Comparison of ENCODE assay signal across 24 cellular contexts in the genomic region with DNA sequence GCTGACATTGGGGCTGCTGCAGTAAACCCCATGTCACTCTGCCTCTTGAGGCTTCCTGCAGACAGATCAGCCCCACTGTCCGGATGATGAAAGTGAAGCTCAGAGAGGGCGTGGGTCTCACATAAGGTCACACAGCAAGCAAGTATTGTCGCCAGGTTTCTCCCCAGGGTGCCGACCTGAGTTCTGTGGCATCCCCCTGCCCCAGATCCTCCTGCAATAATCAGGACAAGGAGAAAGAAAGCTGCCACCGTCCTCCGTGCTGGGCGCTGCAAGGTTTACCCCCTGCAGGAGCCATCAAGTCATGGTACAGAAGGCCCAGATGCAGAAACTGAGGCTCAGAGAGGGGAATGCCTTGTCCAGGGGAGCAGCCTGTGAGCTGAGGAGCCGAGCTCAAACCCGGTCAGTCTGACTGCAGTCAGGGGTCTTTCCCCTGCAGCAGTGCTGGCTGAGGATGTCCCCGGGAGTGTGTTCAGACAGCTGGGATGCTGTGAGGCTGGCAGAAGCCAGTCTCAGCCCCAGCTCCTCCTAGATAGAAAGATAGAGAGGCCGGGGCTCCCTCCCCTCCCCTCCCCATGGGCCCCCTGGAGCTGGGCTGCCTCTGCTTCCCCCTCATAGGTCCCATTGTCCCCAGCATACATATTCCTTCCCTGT. TPM values are rescaled to one million over a fixed set of nuclear protein-coding genes. Genes with fewer than 3 reads are reported as not detected.
DNase-seq lines count a peak whose midpoint lies in the region; ATAC-seq and TF ChIP-seq lines count a peak whose summit lies in the region.
"Had no signal": no experiment of that assay in that cellular context is flagged by ENCODE, and none has a peak within 500 bp of the region (broad histone marks: within the 10 kb centered on the region; RNA-seq: fewer than 3 reads in every experiment).

No MANE protein-coding gene starts in this region.

- H3K36me3 Mint-ChIP-seq in H9 (ENCODE audit: insufficient read depth in 1 of 3, low read depth in 3 of 3), result no peaks in the 10 kb centered on the region
- no peaks in the 10 kb centered on the region for H3K36me3 Mint-ChIP-seq in activated naive CD4-positive, alpha-beta T cell treated with anti-CD3 and anti-CD28 coated beads, Interleukin-2, amount 50 U/mL, for 72 hours

- H2BK120ac ChIP-seq in H9 (ENCODE audit: low read depth, low read length, poor library complexity, severe bottlenecking), result no peak overlapping the region

- no peak overlapping the region for H3K23ac ChIP-seq in H9 (ENCODE audit: insufficient read length, low read depth, low read length)

- intact Hi-C loops in sigmoid colon (cut with DNase I), result no loop called here

- no peaks in the 10 kb centered on the region for H3K36me3 ChIP-seq in sigmoid colon

- H3K23me2 ChIP-seq in H9 (ENCODE audit: insufficient read length, low read depth, low read length, poor library complexity, severe bottlenecking), result no peaks in the 10 kb centered on the region

- no CpG with 5 or more reads among the region's 11 CpGs for WGBS in H9 (ENCODE audit: extremely low coverage, insufficient read length, low lambda C conversion rate)
- WGBS in sigmoid colon, 2 donors, result 91 to 92% methylated on average over 11 of the region's 11 CpGs

- no peak overlapping the region for H2AK5ac ChIP-seq in H9 (ENCODE audit: insufficient read length, low read length)

- DNase-seq in D341Med (ENCODE audit: low spot score) (peak; percentile 22), H9 (peak; percentile 21), erythroblast (lab: John Stamatoyannopoulos, UW) (no peak), sigmoid colon (peak; percentile 49), HT-29 (ENCODE audit: low spot score) (no peak)
- no peak for DNase-seq in activated naive CD4-positive, alpha-beta T cell treated with Interleukin-2 at 50 U/mL for 16 hours
- DNase-seq in activated naive CD4-positive, alpha-beta T cell treated with anti-CD3 and anti-CD28 coated beads, Interleukin-2, amount 50 U/mL, for 72 hours (ENCODE audit: low spot score in 2 of 2), result no peak
- DNase-seq: AML-193, EL, GF-D8, GM23248, KBM-7, MM.1S, NCI-H1048, NCI-H1417 treated with DMSO at 0.1 percent for 48 hours, NCI-H187 treated with DMSO at 0.1 percent for 48 hours, NCI-H510A treated with DMSO at 0.1 percent for 48 hours, NCI-H748 treated with DMSO at 0.1 percent for 48 hours, PC-9, SHP77 treated with DMSO at 0.1 percent for 48 hours had no signal

- H3K9me3 Mint-ChIP-seq in H9, result no peaks in the 10 kb centered on the region; a peak in 1 of 5 replicates
- no peaks in the 10 kb centered on the region for H3K9me3 Mint-ChIP-seq in activated naive CD4-positive, alpha-beta T cell treated with anti-CD3 and anti-CD28 coated beads, Interleukin-2, amount 50 U/mL, for 72 hours

- H2BK20ac ChIP-seq in H9 (ENCODE audit: low read depth, low read length, poor library complexity, severe bottlenecking), result no peak overlapping the region

- no peak overlapping the region for H3K18ac ChIP-seq in H9 (ENCODE audit: insufficient read length, low read depth, low read length)

- H3K9me3 ChIP-seq in H9 (ENCODE audit: control insufficient read depth, low read depth, low read length) (no peaks in the 10 kb centered on the region), sigmoid colon (no peaks in the 10 kb centered on the region)

- H3K27ac ChIP-seq in H9 (ENCODE audit: insufficient read length, low read depth, low read length) (no peak overlapping the region), sigmoid colon (no peak overlapping the region)
- H3K27ac ChIP-seq: C4-2B, GM23248, PC-9, RWPE1, SK-N-MC had no signal

- H3K4me2 ChIP-seq in H9 (ENCODE audit: insufficient read depth, insufficient read length, low read length), result no peak overlapping the region
- H3K4me2 ChIP-seq: PC-9 had no signal

- no peak for TF ChIP-seq EP300 in sigmoid colon (IDR thresholded peaks at IDR 0.05)

- no peak overlapping the region for H2AFZ ChIP-seq in H9 (ENCODE audit: low read length)
- H2AFZ ChIP-seq: GM23248, PC-9 had no signal

- H2BK15ac ChIP-seq in H9 (ENCODE audit: low read depth, low read length), result no peak overlapping the region

- H3K14ac ChIP-seq in H9 (ENCODE audit: insufficient read depth, low read length), result no peak overlapping the region; the same call in 1 of the 2 replicates

- no peak overlapping the region for H3T11ph ChIP-seq in H9 (ENCODE audit: low read length)

- H3K4me1 Mint-ChIP-seq in H9, result peaks cover 31 to 44% of the 10 kb centered on the region in 2 experiments

- no peaks in the 10 kb centered on the region for H3K79me1 ChIP-seq in H9 (ENCODE audit: insufficient read depth, low read depth, low read length, poor library complexity, severe bottlenecking)

- no peaks in the 10 kb centered on the region for H4K20me1 ChIP-seq in H9 (ENCODE audit: control insufficient read depth, insufficient read depth, insufficient read length)

- H2BK12ac ChIP-seq in H9 (ENCODE audit: insufficient read length, low read depth, low read length), result no peak overlapping the region

- H3K27ac Mint-ChIP-seq in H9, result 0 out of 7 replicates have a peak overlapping the region, but pooled peaks of 1 of the 3 experiments have one; percentile 40
- no peak overlapping the region for H3K27ac Mint-ChIP-seq in activated naive CD4-positive, alpha-beta T cell treated with anti-CD3 and anti-CD28 coated beads, Interleukin-2, amount 50 U/mL, for 72 hours

- no peak overlapping the region for H3K56ac ChIP-seq in H9 (ENCODE audit: insufficient read length, low read depth, low read length)

- no peaks in the 10 kb centered on the region for H3K79me2 ChIP-seq in H9 (ENCODE audit: insufficient read depth, low read length)

- no peak overlapping the region for H3K9ac ChIP-seq in H9 (ENCODE audit: extremely low read depth, insufficient read length, low read length)
- H3K9ac ChIP-seq: GM23248 had no signal

- no peak for TF ChIP-seq CTCF in H9 (conservative IDR thresholded peaks at IDR 0.05)
- no peak for TF ChIP-seq CTCF in sigmoid colon (IDR thresholded peaks at IDR 0.05)

- H4K5ac ChIP-seq in H9 (ENCODE audit: insufficient read length, low read depth, low read length), result no peak overlapping the region

- ATAC-seq in activated naive CD4-positive, alpha-beta T cell treated with anti-CD3 and anti-CD28 coated beads, Interleukin-2, amount 50 U/mL, for 72 hours, result no peak
- ATAC-seq: HCT116 had no signal

- TF ChIP-seq POLR2A in erythroblast (IDR thresholded peaks at IDR 0.05; ENCODE audit: low read length), result peak; percentile 40
- TF ChIP-seq POLR2A in sigmoid colon (IDR thresholded peaks at IDR 0.05), result no peak

- H3K27me3 ChIP-seq in H9 (ENCODE audit: insufficient read depth, low read length), result no peaks in the 10 kb centered on the region
- H3K27me3 ChIP-seq in sigmoid colon, result no peaks in the 10 kb centered on the region

- H3K4me3 ChIP-seq in sigmoid colon, result no peak overlapping the region
- H3K4me3 ChIP-seq: GM23248, PC-9, SK-N-MC had no signal

- no peak overlapping the region for H2BK5ac ChIP-seq in H9 (ENCODE audit: insufficient read length, low read length)

- no peak overlapping the region for H4K91ac ChIP-seq in H9 (ENCODE audit: insufficient read length, low read depth, low read length)

- no peak overlapping the region for H4K8ac ChIP-seq in H9 (replicated peaks; ENCODE audit: insufficient read length, low read depth, low read length)

- H3K27me3 Mint-ChIP-seq in H9 (ENCODE audit: low read depth), result 0 out of 2 replicates have a peak, but pooled peaks cover 3% of the 10 kb centered on the region

- H3K4me3 Mint-ChIP-seq in H9, result no peak overlapping the region

- peaks cover 3% of the 10 kb centered on the region; the same call in 1 of the 2 replicates for H3K4me1 ChIP-seq in H9 (ENCODE audit: insufficient read depth, low read length)
- peaks cover 0 to 7% (median 3%) of the 10 kb centered on the region in 4 donors for H3K4me1 ChIP-seq in sigmoid colon

- no peak overlapping the region for H3K4ac ChIP-seq in H9 (ENCODE audit: low read depth, low read length)

RNA-seq across cellular contexts. Expression of gene EMID1, which starts 13.2 kb away (rescaled TPM):
- 4.5 and 5.4 TPM in 2 replicates for total RNA-seq in H9 (2021)
- 1 to 10 TPM in 2 of 4 donors, under 1 TPM in 2; 0.27 to 4.7 (median 1.2) TPM for total RNA-seq in sigmoid colon
- 1 to 10 TPM; 3.2 to 5.9 (median 3.6) TPM for polyA plus RNA-seq in sigmoid colon
- total RNA-seq in HT-29 (2014; rRNA removed; shearing (Covaris generic)), result 1.5 TPM in 1 of 2 replicates, not detected in the other
- under 1 TPM in 1 of 2 donors, not detected in 1; 0.41 TPM for total RNA-seq in activated naive CD4-positive, alpha-beta T cell treated with anti-CD3 and anti-CD28 coated beads, Interleukin-2, amount 50 U/mL, for 72 hours
- total RNA-seq: GM23248 had no signal
- polyA plus RNA-seq: GM23248 had no signal

RNA-seq across cellular contexts. Expression of gene RHBDD3, which starts 48.9 kb away (rescaled TPM):
- 92.9 and 99.7 TPM in 2 replicates for total RNA-seq in H9 (2021)
- total RNA-seq in sigmoid colon, result 10 to 100 TPM; 16.1 to 20.5 (median 18.0) TPM
- 10 to 100 TPM in 1 of 3 donors, 1 to 10 TPM in 2; 5.4 to 40.7 (median 8.3) TPM for polyA plus RNA-seq in sigmoid colon
- 60.8 and 72.4 TPM in 2 replicates for total RNA-seq in HT-29 (2014; rRNA removed; shearing (Covaris generic))
- 10 to 100 TPM; 19.6 to 29.5 TPM for total RNA-seq in activated naive CD4-positive, alpha-beta T cell treated with anti-CD3 and anti-CD28 coated beads, Interleukin-2, amount 50 U/mL, for 72 hours

RNA-seq across cellular contexts. Expression of gene EWSR1, which starts 49.2 kb away (rescaled TPM):
- total RNA-seq in H9 (2021) (456 and 462 TPM in 2 replicates), sigmoid colon (100 to 1,000 TPM; 170 to 233 (median 177) TPM)
- 100 to 1,000 TPM in 1 of 3 donors, 10 to 100 TPM in 2; 81.4 to 182 (median 83.5) TPM for polyA plus RNA-seq in sigmoid colon
- 372 TPM in 2 replicates for total RNA-seq in HT-29 (2014; rRNA removed; shearing (Covaris generic))
- total RNA-seq in activated naive CD4-positive, alpha-beta T cell treated with anti-CD3 and anti-CD28 coated beads, Interleukin-2, amount 50 U/mL, for 72 hours, result 100 to 1,000 TPM; 257 to 320 TPM

Comparison
In these comparisons a context has a peak if more than half of its experiments do, and no peak if none do; other contexts are left out.
1. DNase-seq: peak in D341Med (single experiment), H9 (single experiment) and sigmoid colon (single experiment); none in erythroblast (0 of 2), activated naive CD4-positive, alpha-beta T cell treated with Interleukin-2 at 50 U/mL for 16 hours (single experiment), HT-29 (single experiment) and activated naive CD4-positive, alpha-beta T cell treated with anti-CD3 and anti-CD28 coated beads, Interleukin-2, amount 50 U/mL, for 72 hours (0 of 2).